ENCODE assay signal across 1 cellular context in genomic region chr11:62025429-62026105, GRCh38.
TF ChIP-seq lines count a peak whose summit lies in the region.

No MANE protein-coding gene starts in this region.

TF ChIP-seq in HepG2, 621 proteins besides CTCF, POLR2A, EP300 and RAD21 (continued from another document and continues in another):
- TF ChIP-seq MED13 (CRISPR knock-in tag; IDR thresholded peaks at IDR 0.05) (no peak), ZKSCAN8 (CRISPR knock-in tag; IDR thresholded peaks at IDR 0.05; ENCODE audit: borderline replicate concordance) (0 out of 2 replicates have a peak, but pooled peaks have one; percentile 33), SPEN (CRISPR knock-in tag; IDR thresholded peaks at IDR 0.05; ENCODE audit: low read depth) (peak; percentile 67; the same call in 1 of the 2 replicates), ZSCAN31 (CRISPR knock-in tag; IDR thresholded peaks at IDR 0.05; ENCODE audit: low read depth) (no peak), ZNF558 (CRISPR knock-in tag; IDR thresholded peaks at IDR 0.05; ENCODE audit: borderline replicate concordance) (no peak), ZNF33A (CRISPR knock-in tag; IDR thresholded peaks at IDR 0.05; ENCODE audit: borderline replicate concordance) (no peak; the same call in 1 of the 2 replicates), KMT2B (CRISPR knock-in tag; IDR thresholded peaks at IDR 0.05) (peak; percentile 43; the same call in 1 of the 2 replicates), NCOA5 (CRISPR knock-in tag; IDR thresholded peaks at IDR 0.05) (no peak), TRIM22 (IDR thresholded peaks at IDR 0.05) (no peak), SOX6 (IDR thresholded peaks at IDR 0.05) (no peak), SOX6 (CRISPR knock-in tag; IDR thresholded peaks at IDR 0.05) (peak; percentile 90), RFX5 (IDR thresholded peaks at IDR 0.05; ENCODE audit: low read depth, low read length) (no peak), ZNF136 (CRISPR knock-in tag; IDR thresholded peaks at IDR 0.05; ENCODE audit: low read depth) (no peak), CAMTA2 (CRISPR knock-in tag; IDR thresholded peaks at IDR 0.05; ENCODE audit: borderline replicate concordance) (no peak), AKNA (CRISPR knock-in tag; IDR thresholded peaks at IDR 0.05; ENCODE audit: borderline replicate concordance) (no peak), ZMYM2 (CRISPR knock-in tag; IDR thresholded peaks at IDR 0.05) (no peak), ZNF597 (CRISPR knock-in tag; IDR thresholded peaks at IDR 0.05) (no peak), SSRP1 (CRISPR knock-in tag; IDR thresholded peaks at IDR 0.05) (no peak), DNMT1 (CRISPR knock-in tag; IDR thresholded peaks at IDR 0.05) (no peak), CBX2 (IDR thresholded peaks at IDR 0.05; ENCODE audit: low read depth, low read length) (no peak), CBX2 (CRISPR knock-in tag; IDR thresholded peaks at IDR 0.05; ENCODE audit: low read depth) (no peak), U2AF2 (IDR thresholded peaks at IDR 0.05; ENCODE audit: low read depth, low read length) (no peak), SMAD9 (CRISPR knock-in tag; IDR thresholded peaks at IDR 0.05) (no peak), ZFX (CRISPR knock-in tag; IDR thresholded peaks at IDR 0.05; ENCODE audit: low read depth) (peak; percentile 29; the same call in 1 of the 2 replicates), PRPF4 (IDR thresholded peaks at IDR 0.05; ENCODE audit: low read depth, low read length, poor library complexity, severe bottlenecking) (no peak), HOXA7 (CRISPR knock-in tag; IDR thresholded peaks at IDR 0.05) (no peak), ZNF414 (CRISPR knock-in tag; IDR thresholded peaks at IDR 0.05) (peak; percentile 48), ZNF749 (CRISPR knock-in tag; IDR thresholded peaks at IDR 0.05; ENCODE audit: borderline replicate concordance) (no peak), MYPOP (CRISPR knock-in tag; IDR thresholded peaks at IDR 0.05) (peak; percentile 64; the same call in 1 of the 2 replicates), MLLT10 (CRISPR knock-in tag; IDR thresholded peaks at IDR 0.05) (no peak), ZNF546 (CRISPR knock-in tag; conservative IDR thresholded peaks at IDR 0.05) (no peak), REXO4 (CRISPR knock-in tag; IDR thresholded peaks at IDR 0.05; ENCODE audit: borderline replicate concordance) (no peak)
- TF ChIP-seq, protein P1, sequence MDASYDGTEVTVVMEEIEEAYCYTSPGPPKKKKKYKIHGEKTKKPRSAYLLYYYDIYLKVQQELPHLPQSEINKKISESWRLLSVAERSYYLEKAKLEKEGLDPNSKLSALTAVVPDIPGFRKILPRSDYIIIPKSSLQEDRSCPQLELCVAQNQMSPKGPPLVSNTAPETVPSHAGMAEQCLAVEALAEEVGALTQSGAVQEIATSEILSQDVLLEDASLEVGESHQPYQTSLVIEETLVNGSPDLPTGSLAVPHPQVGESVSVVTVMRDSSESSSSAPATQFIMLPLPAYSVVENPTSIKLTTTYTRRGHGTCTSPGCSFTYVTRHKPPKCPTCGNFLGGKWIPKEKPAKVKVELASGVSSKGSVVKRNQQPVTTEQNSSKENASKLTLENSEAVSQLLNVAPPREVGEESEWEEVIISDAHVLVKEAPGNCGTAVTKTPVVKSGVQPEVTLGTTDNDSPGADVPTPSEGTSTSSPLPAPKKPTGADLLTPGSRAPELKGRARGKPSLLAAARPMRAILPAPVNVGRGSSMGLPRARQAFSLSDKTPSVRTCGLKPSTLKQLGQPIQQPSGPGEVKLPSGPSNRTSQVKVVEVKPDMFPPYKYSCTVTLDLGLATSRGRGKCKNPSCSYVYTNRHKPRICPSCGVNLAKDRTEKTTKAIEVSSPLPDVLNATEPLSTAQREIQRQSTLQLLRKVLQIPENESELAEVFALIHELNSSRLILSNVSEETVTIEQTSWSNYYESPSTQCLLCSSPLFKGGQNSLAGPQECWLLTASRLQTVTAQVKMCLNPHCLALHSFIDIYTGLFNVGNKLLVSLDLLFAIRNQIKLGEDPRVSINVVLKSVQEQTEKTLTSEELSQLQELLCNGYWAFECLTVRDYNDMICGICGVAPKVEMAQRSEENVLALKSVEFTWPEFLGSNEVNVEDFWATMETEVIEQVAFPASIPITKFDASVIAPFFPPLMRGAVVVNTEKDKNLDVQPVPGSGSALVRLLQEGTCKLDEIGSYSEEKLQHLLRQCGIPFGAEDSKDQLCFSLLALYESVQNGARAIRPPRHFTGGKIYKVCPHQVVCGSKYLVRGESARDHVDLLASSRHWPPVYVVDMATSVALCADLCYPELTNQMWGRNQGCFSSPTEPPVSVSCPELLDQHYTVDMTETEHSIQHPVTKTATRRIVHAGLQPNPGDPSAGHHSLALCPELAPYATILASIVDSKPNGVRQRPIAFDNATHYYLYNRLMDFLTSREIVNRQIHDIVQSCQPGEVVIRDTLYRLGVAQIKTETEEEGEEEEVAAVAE (CRISPR knock-in tag; IDR thresholded peaks at IDR 0.05; ENCODE audit: borderline replicate concordance) = no peak
- TF ChIP-seq, protein P2, sequence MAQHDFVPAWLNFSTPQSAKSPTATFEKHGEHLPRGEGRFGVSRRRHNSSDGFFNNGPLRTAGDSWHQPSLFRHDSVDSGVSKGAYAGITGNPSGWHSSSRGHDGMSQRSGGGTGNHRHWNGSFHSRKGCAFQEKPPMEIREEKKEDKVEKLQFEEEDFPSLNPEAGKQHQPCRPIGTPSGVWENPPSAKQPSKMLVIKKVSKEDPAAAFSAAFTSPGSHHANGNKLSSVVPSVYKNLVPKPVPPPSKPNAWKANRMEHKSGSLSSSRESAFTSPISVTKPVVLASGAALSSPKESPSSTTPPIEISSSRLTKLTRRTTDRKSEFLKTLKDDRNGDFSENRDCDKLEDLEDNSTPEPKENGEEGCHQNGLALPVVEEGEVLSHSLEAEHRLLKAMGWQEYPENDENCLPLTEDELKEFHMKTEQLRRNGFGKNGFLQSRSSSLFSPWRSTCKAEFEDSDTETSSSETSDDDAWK (CRISPR knock-in tag; IDR thresholded peaks at IDR 0.05) = no peak
- TF ChIP-seq, protein P3, sequence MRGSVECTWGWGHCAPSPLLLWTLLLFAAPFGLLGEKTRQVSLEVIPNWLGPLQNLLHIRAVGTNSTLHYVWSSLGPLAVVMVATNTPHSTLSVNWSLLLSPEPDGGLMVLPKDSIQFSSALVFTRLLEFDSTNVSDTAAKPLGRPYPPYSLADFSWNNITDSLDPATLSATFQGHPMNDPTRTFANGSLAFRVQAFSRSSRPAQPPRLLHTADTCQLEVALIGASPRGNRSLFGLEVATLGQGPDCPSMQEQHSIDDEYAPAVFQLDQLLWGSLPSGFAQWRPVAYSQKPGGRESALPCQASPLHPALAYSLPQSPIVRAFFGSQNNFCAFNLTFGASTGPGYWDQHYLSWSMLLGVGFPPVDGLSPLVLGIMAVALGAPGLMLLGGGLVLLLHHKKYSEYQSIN (CRISPR knock-in tag; IDR thresholded peaks at IDR 0.05; ENCODE audit: borderline replicate concordance) = no peak
- TF ChIP-seq, protein P4, sequence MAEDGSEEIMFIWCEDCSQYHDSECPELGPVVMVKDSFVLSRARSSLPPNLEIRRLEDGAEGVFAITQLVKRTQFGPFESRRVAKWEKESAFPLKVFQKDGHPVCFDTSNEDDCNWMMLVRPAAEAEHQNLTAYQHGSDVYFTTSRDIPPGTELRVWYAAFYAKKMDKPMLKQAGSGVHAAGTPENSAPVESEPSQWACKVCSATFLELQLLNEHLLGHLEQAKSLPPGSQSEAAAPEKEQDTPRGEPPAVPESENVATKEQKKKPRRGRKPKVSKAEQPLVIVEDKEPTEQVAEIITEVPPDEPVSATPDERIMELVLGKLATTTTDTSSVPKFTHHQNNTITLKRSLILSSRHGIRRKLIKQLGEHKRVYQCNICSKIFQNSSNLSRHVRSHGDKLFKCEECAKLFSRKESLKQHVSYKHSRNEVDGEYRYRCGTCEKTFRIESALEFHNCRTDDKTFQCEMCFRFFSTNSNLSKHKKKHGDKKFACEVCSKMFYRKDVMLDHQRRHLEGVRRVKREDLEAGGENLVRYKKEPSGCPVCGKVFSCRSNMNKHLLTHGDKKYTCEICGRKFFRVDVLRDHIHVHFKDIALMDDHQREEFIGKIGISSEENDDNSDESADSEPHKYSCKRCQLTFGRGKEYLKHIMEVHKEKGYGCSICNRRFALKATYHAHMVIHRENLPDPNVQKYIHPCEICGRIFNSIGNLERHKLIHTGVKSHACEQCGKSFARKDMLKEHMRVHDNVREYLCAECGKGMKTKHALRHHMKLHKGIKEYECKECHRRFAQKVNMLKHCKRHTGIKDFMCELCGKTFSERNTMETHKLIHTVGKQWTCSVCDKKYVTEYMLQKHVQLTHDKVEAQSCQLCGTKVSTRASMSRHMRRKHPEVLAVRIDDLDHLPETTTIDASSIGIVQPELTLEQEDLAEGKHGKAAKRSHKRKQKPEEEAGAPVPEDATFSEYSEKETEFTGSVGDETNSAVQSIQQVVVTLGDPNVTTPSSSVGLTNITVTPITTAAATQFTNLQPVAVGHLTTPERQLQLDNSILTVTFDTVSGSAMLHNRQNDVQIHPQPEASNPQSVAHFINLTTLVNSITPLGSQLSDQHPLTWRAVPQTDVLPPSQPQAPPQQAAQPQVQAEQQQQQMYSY (CRISPR knock-in tag; IDR thresholded peaks at IDR 0.05) = no peak
